24 cellular contexts compared by ENCODE assay signal in genomic region chr10:121267236-121268003, GRCh38.
"Had no signal": no experiment of that assay in that cellular context is flagged by ENCODE, and none has a peak within 500 bp of the region (broad histone marks: within the 10 kb centered on the region; RNA-seq: fewer than 3 reads in every experiment).

No MANE protein-coding gene starts in this region.

- H3K36me3 ChIP-seq: left lung, lower lobe of right lung, pancreas, prostate gland, sigmoid colon, spleen, thyroid gland, transverse colon, upper lobe of left lung had no signal

- H3K27me3 Mint-ChIP-seq: stimulated activated memory B cell treated with anti-CD40 and anti-IgM and Interleukin-4, amounts not matched to agents 10 μg/mL and 1 μg/mL and 100 μg/mL, for 72 hours had no signal

- H3K27ac ChIP-seq: left lung, lower lobe of right lung, pancreas, prostate gland, sigmoid colon, spleen, thyroid gland, transverse colon, upper lobe of left lung had no signal

- H3K27me3 ChIP-seq: left lung, pancreas, sigmoid colon, spleen, thyroid gland, transverse colon, upper lobe of left lung had no signal

- ATAC-seq: left lung; lower lobe of right lung; natural killer cell; pancreas; right cardiac atrium; stimulated activated memory B cell treated with anti-CD40 and anti-IgM and Interleukin-4, amounts not matched to agents 10 μg/mL and 1 μg/mL and 100 μg/mL, for 72 hours; stimulated activated naive CD8-positive, alpha-beta T cell treated with anti-CD3 and anti-CD28 coated beads, Interleukin-15, amount 100 ng/mL, for 72 hours had no signal

- H3K27ac Mint-ChIP-seq: immature natural killer cell; natural killer cell; stimulated activated memory B cell treated with anti-CD40 and anti-IgM and Interleukin-4, amounts not matched to agents 10 μg/mL and 1 μg/mL and 100 μg/mL, for 72 hours; stimulated activated naive CD8-positive, alpha-beta T cell treated with anti-CD3 and anti-CD28 coated beads, Interleukin-15, amount 100 ng/mL, for 72 hours had no signal

- H3K4me1 Mint-ChIP-seq: immature natural killer cell; natural killer cell; stimulated activated memory B cell treated with anti-CD40 and anti-IgM and Interleukin-4, amounts not matched to agents 10 μg/mL and 1 μg/mL and 100 μg/mL, for 72 hours; stimulated activated naive CD8-positive, alpha-beta T cell treated with anti-CD3 and anti-CD28 coated beads, Interleukin-15, amount 100 ng/mL, for 72 hours had no signal

- H3K4me1 ChIP-seq: left lung, pancreas, spleen had no signal

- H3K4me3 Mint-ChIP-seq: immature natural killer cell; natural killer cell; stimulated activated memory B cell treated with anti-CD40 and anti-IgM and Interleukin-4, amounts not matched to agents 10 μg/mL and 1 μg/mL and 100 μg/mL, for 72 hours; stimulated activated naive CD8-positive, alpha-beta T cell treated with anti-CD3 and anti-CD28 coated beads, Interleukin-15, amount 100 ng/mL, for 72 hours had no signal

- DNase-seq: hypothalamus; immature natural killer cell; kidney; left lung; lower lobe of right lung; mammary epithelial cell; mesenchymal stem cell; natural killer cell; nucleus accumbens; pancreas; posterior cingulate gyrus; retina; right cardiac atrium; sigmoid colon; spleen; stimulated activated CD4-positive, alpha-beta T cell treated with anti-CD3 and anti-CD28 coated beads, Interleukin-4, amount 100 ng/mL, for 24 hours; stimulated activated naive CD4-positive, alpha-beta T cell treated with Interleukin-2 at 50 U/mL for 16 hours; stimulated activated naive CD8-positive, alpha-beta T cell treated with anti-CD3 and anti-CD28 coated beads, Interleukin-15, amount 100 ng/mL, for 72 hours; substantia nigra; transverse colon; upper lobe of left lung had no signal

- H3K4me3 ChIP-seq: left lung, lower lobe of right lung, pancreas, prostate gland, sigmoid colon, spleen, thyroid gland, transverse colon, upper lobe of left lung had no signal

- H3K36me3 Mint-ChIP-seq: immature natural killer cell; natural killer cell; stimulated activated memory B cell treated with anti-CD40 and anti-IgM and Interleukin-4, amounts not matched to agents 10 μg/mL and 1 μg/mL and 100 μg/mL, for 72 hours had no signal

- H3K9me3 ChIP-seq: left lung, lower lobe of right lung, pancreas, prostate gland, sigmoid colon, spleen, thyroid gland, transverse colon, upper lobe of left lung had no signal
